1 cellular context compared by ENCODE assay signal in genomic region chr2:79171348-79171958, GRCh38.
TF ChIP-seq lines count a peak whose summit lies in the region.

No MANE protein-coding gene starts in this region.

TF ChIP-seq in K562, 482 proteins besides CTCF, POLR2A, EP300 and RAD21 (continued from another document):
- TF ChIP-seq E2F4 (CRISPR knock-in tag; IDR thresholded peaks at IDR 0.05; ENCODE audit: low read depth) (no peak), MAFK (IDR thresholded peaks at IDR 0.05; ENCODE audit: low read length) (peak; percentile 31), HMGXB4 (CRISPR knock-in tag; IDR thresholded peaks at IDR 0.05) (no peak), ELK1 (CRISPR knock-in tag; IDR thresholded peaks at IDR 0.05) (no peak), HOXB6 (CRISPR knock-in tag; IDR thresholded peaks at IDR 0.05; ENCODE audit: borderline replicate concordance) (no peak), POLR2H (tag; IDR thresholded peaks at IDR 0.05; ENCODE audit: low read depth) (no peak), NKRF (IDR thresholded peaks at IDR 0.05; ENCODE audit: borderline replicate concordance) (no peak), FOS (IDR thresholded peaks at IDR 0.05; ENCODE audit: extremely low read depth, insufficient read length) (no peak), HMBOX1 (IDR thresholded peaks at IDR 0.05) (no peak), MTA3 (IDR thresholded peaks at IDR 0.05; ENCODE audit: borderline replicate concordance) (no peak)
